ENCODE assay signal across 7 cellular contexts in genomic region chr19:56403764-56404704, GRCh38. TPM values are rescaled to one million over a fixed set of nuclear protein-coding genes. Genes with fewer than 3 reads are reported as not detected.
DNase-seq lines count a peak whose midpoint lies in the region; ATAC-seq and TF ChIP-seq lines count a peak whose summit lies in the region.

ZNF583 (plus strand) TSS chr19:56404332; CDS start chr19:56407115, 2,783 bp downstream.

- H3K4me2 ChIP-seq in mammary epithelial cell (ENCODE audit: insufficient read depth, low read depth, low read length): peak within 1 kb of the TSS; percentile 79

- WGBS in mammary epithelial cell (ENCODE audit: low coverage, missing lambda C conversion rate): 3% methylated on average over 22 of the region's 70 CpGs

- H3K4me1 ChIP-seq in mammary epithelial cell (ENCODE audit: insufficient read depth, low read length) (peaks cover 7% of the 10 kb centered on the region), iPS-20b (ENCODE audit: insufficient read depth, low read length) (no peaks in the 10 kb centered on the region), skeletal muscle tissue (ENCODE audit: control insufficient read depth in 3 of 3, insufficient read depth in 3 of 3, low read length in 3 of 3) (peaks cover 14 to 18% (median 17%) of the 10 kb centered on the region in 3 donors)

- in situ Hi-C loops in mammary epithelial cell (cut with MboI; ENCODE audit: low sequenced_read_pairs in 2 of 2): no loop called here

- H3K27me3 ChIP-seq in WERI-Rb-1 (ENCODE audit: insufficient read depth, low read depth, severe bottlenecking): no peaks in the 10 kb centered on the region
- H3K27me3 ChIP-seq in mammary epithelial cell (ENCODE audit: insufficient read depth, low read length): no peaks in the 10 kb centered on the region
- H3K27me3 ChIP-seq in iPS-20b (ENCODE audit: insufficient read depth, low read length): no peaks in the 10 kb centered on the region
- H3K27me3 ChIP-seq in skeletal muscle tissue (ENCODE audit: control insufficient read depth in 3 of 3, insufficient read depth in 3 of 3, low read length in 3 of 3): no peaks in the 10 kb centered on the region

- peaks cover 2% of the 10 kb centered on the region for H3K9me3 ChIP-seq in WERI-Rb-1 (ENCODE audit: severe bottlenecking)
- H3K9me3 ChIP-seq in mammary epithelial cell (replicated peaks; ENCODE audit: insufficient read depth, low read length): peaks cover 26% of the 10 kb centered on the region
- peaks cover 60% of the 10 kb centered on the region for H3K9me3 ChIP-seq in iPS-20b (ENCODE audit: insufficient read depth, low read depth, low read length)
- peaks cover 12 to 30% (median 20%) of the 10 kb centered on the region in 3 donors for H3K9me3 ChIP-seq in skeletal muscle tissue (ENCODE audit: control insufficient read depth in 3 of 3, low read length in 3 of 3)

- DNase-seq in NCI-H2107 treated with DMSO at 0.1 percent for 48 hours (lab: John Stamatoyannopoulos, UW; ENCODE audit: unreplicated experiment) (peak; percentile 52), WERI-Rb-1 (peak; percentile 93), mammary epithelial cell (peak; percentile 96)

- BruUV-seq in mammary epithelial cell (replicated peaks; lab: Mats Ljungman, UMichigan): no TSS peak

- ATAC-seq in GM18517 (IDR thresholded peaks at IDR 0.05; ENCODE audit: unreplicated experiment) (peak; percentile 66), HG02981 (IDR thresholded peaks at IDR 0.05; ENCODE audit: unreplicated experiment) (peak; percentile 77)

- peaks cover 26% of the 10 kb centered on the region for H3K36me3 ChIP-seq in WERI-Rb-1
- peaks cover under 1% of the 10 kb centered on the region for H3K36me3 ChIP-seq in mammary epithelial cell (ENCODE audit: insufficient read depth, low read length)
- H3K36me3 ChIP-seq in iPS-20b (ENCODE audit: insufficient read depth, low read depth, low read length): peaks cover 17% of the 10 kb centered on the region
- H3K36me3 ChIP-seq in skeletal muscle tissue (ENCODE audit: control insufficient read depth in 3 of 3, insufficient read depth in 3 of 3, low read length in 3 of 3): peaks cover 23 to 34% (median 29%) of the 10 kb centered on the region in 3 donors

- H3K4me3 ChIP-seq in WERI-Rb-1 (ENCODE audit: low read depth, low read length): peak within 1 kb of the TSS; percentile 85
- H3K4me3 ChIP-seq in mammary epithelial cell (replicated peaks in 1 of 3; ENCODE audit: insufficient read depth in 1 of 3, low read depth in 2 of 3, low read length in 3 of 3): peak within 1 kb of the TSS; percentile 64 to 88 (median 67)
- H3K4me3 ChIP-seq in iPS-20b (ENCODE audit: low read length): peak within 1 kb of the TSS; percentile 94
- peak within 1 kb of the TSS; percentile 94 to 100 (median 99) for H3K4me3 ChIP-seq in skeletal muscle tissue (ENCODE audit: low read length in 3 of 3)

- H3K9ac ChIP-seq in mammary epithelial cell (ENCODE audit: insufficient read depth, low read length) (peak within 1 kb of the TSS; percentile 19), iPS-20b (ENCODE audit: low read depth, low read length) (peak within 1 kb of the TSS; percentile 87), skeletal muscle tissue (ENCODE audit: low read depth in 1 of 3, low read length in 3 of 3) (peak within 1 kb of the TSS; percentile 85 to 95 (median 86))

- H2AFZ ChIP-seq in mammary epithelial cell (ENCODE audit: low read depth, low read length): peak within 1 kb of the TSS; percentile 97

- intact Hi-C loops in mammary epithelial cell (cut with micrococcal nuclease): loop anchor here (1.0 to 10.0 kb wide), 4 partner anchors 11 to 193 kb away; partner anchors contain the start of genes ZFP28, ZNF582, ZNF667 and ZNF71

- H4K20me1 ChIP-seq in mammary epithelial cell (ENCODE audit: insufficient read depth, low read length): no peaks in the 10 kb centered on the region

- H3K27ac ChIP-seq in WERI-Rb-1: peak within 1 kb of the TSS; percentile 99
- H3K27ac ChIP-seq in mammary epithelial cell (ENCODE audit: insufficient read depth, low read depth, low read length): peak within 1 kb of the TSS; percentile 9
- peak within 1 kb of the TSS; percentile 66 for H3K27ac ChIP-seq in iPS-20b (ENCODE audit: low read length)
- peak within 1 kb of the TSS; percentile 93 for H3K27ac ChIP-seq in skeletal muscle tissue (ENCODE audit: low read depth, low read length)

- dilution Hi-C loops in mammary epithelial cell (cut with HindIII; ENCODE audit: low sequenced_read_pairs): no loop called here

- TF ChIP-seq CTCF in WERI-Rb-1 (IDR thresholded peaks at IDR 0.05; ENCODE audit: low read depth, low read length) (no peak), mammary epithelial cell (conservative IDR thresholded peaks at IDR 0.05 in 1 of 2, IDR thresholded peaks at IDR 0.05 in 1 of 2; ENCODE audit: extremely low read depth in 1 of 2, insufficient read depth in 1 of 2, low read depth in 1 of 2, low read length in 2 of 2) (no peak)

- CTCF ChIA-PET in mammary epithelial cell (lab: Charles Lee; ENCODE audit: low non-redundant PET): interaction anchor here (0.6 kb wide), 1 partner anchor 71 kb away, joined by 3 read pairs; no protein-coding TSS in a partner anchor

- peaks cover 5% of the 10 kb centered on the region for H3K79me2 ChIP-seq in mammary epithelial cell (ENCODE audit: insufficient read depth, low read length)

RNA-seq across cellular contexts. Expression of gene ZNF583, which starts in this region (rescaled TPM):
- 1 to 10 TPM; 4.7 to 5.5 TPM for total RNA-seq in mammary epithelial cell
- polyA plus RNA-seq in mammary epithelial cell: 0.85 TPM
- 2.5 TPM for polyA minus RNA-seq in mammary epithelial cell
- 8.4 TPM for total RNA-seq in skeletal muscle tissue

Comparison
In these comparisons a context has a peak if more than half of its experiments do, and no peak if none do; other contexts are left out.
1. Peak in every context shown above with its lines: DNase-seq, ATAC-seq, H3K4me3 ChIP-seq and H3K27ac ChIP-seq.
2. H3K27ac ChIP-seq: peak in every context shown above with its lines; median percentile 99 in WERI-Rb-1; 93 in skeletal muscle tissue; 66 in iPS-20b; 9 in mammary epithelial cell.
3. H3K9ac ChIP-seq: peak in every context shown above with its lines; median percentile 87 in iPS-20b; 86 in skeletal muscle tissue; 19 in mammary epithelial cell.